In the genomic region with DNA sequence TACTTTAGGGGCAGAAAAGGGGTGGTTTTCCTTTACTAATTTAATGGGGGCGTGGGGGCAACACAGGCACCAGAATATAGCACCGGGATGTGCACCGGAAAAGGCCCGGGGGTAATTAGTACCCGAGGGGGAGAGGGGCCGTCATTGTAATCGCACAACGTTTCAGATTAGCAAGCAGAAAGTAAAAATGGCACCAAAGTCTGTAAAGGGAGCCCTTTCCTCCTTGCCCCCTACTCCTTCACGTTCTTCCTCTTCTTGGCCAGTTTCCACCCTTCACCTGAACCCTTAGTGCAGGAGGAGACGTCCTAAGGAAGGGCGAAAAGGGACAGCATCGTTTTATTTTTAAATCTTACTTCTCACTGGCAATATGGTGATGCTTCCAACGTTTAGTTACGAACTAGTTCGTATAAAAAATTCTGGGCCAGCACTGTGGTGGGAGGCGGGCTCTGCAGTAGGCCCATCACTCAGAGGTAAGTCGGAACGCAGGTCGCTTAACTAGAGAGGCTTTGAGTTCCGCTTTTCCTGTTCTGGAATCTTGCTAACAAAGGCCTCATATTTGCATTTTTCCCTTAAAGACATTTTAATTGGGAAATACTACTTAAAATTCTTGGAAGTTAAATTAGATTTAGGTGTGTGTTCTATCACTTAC, we compare ENCODE assay signal across 8 cellular contexts. TPM values are rescaled to one million over a fixed set of nuclear protein-coding genes. Genes with fewer than 3 reads are reported as not detected.
DNase-seq lines count a peak whose midpoint lies in the region; ATAC-seq and TF ChIP-seq lines count a peak whose summit lies in the region.

No MANE protein-coding gene starts in this region.

- no peak for DNase-seq in RWPE1 (ENCODE audit: low spot score)
- DNase-seq in esophagus squamous epithelium (lab: John Stamatoyannopoulos, UW): no peak
- DNase-seq in retinal pigment epithelial cell (ENCODE audit: low read depth): no peak
- no peak for DNase-seq in NCI-H2081 (lab: John Stamatoyannopoulos, UW)
- DNase-seq in HUDEP-2 (lab: John Stamatoyannopoulos, UW; ENCODE audit: unreplicated experiment in 76 of 76): no peak

- peak overlapping the region; percentile 89 for H3K27ac ChIP-seq in RWPE1
- peak overlapping the region; percentile 86 to 98 (median 94) for H3K27ac ChIP-seq in esophagus squamous epithelium

- TF ChIP-seq POLR2A in esophagus squamous epithelium (IDR thresholded peaks at IDR 0.05): no peak

- TF ChIP-seq CTCF in GM12875 (IDR thresholded peaks at IDR 0.05; ENCODE audit: borderline replicate concordance, insufficient read depth, low read depth, low read length) (no peak), RWPE1 (conservative IDR thresholded peaks at IDR 0.05; ENCODE audit: low read depth) (no peak), esophagus squamous epithelium (IDR thresholded peaks at IDR 0.05) (no peak), retinal pigment epithelial cell (conservative IDR thresholded peaks at IDR 0.05; ENCODE audit: low read depth, low read length) (no peak)

- CTCF ChIA-PET in RWPE1 (lab: Yijun Ruan, JAX): no interaction called here

- H3K4me3 ChIP-seq in GM12875 (ENCODE audit: low read depth, low read length): peak overlapping the region; percentile 69
- H3K4me3 ChIP-seq in esophagus squamous epithelium: peak overlapping the region; percentile 66 to 90 (median 74)
- peak overlapping the region; percentile 79 for H3K4me3 ChIP-seq in retinal pigment epithelial cell (ENCODE audit: low read length)

- H3K36me3 ChIP-seq in esophagus squamous epithelium: no peaks in the 10 kb centered on the region

- H3K4me1 ChIP-seq in esophagus squamous epithelium: peaks cover 0 to 34% (median 0%) of the 10 kb centered on the region in 3 donors

- POLR2A ChIA-PET in RWPE1 (lab: Yijun Ruan, JAX; ENCODE audit: low non-redundant PET): no interaction called here

- WGBS in esophagus squamous epithelium, 2 donors: 56% methylated on average over 16 to 20 of the region's 20 CpGs

- ATAC-seq in GM18511 (IDR thresholded peaks at IDR 0.05; ENCODE audit: unreplicated experiment) (no peak), GM18502 (IDR thresholded peaks at IDR 0.05; ENCODE audit: poor library complexity, unreplicated experiment) (no peak)

- H3K27me3 ChIP-seq in esophagus squamous epithelium: peaks cover 0 to 7% (median 0%) of the 10 kb centered on the region in 4 donors

- no peaks in the 10 kb centered on the region for H3K9me3 ChIP-seq in esophagus squamous epithelium

- intact Hi-C loops in esophagus squamous epithelium (cut with DNase I): no loop called here

RNA-seq across cellular contexts. Expression of gene CEP85L, which starts 0.8 kb away (rescaled TPM):
- total RNA-seq in esophagus squamous epithelium: 1 to 10 TPM; 1.3 to 9.2 (median 5.3) TPM
